Comparison of ENCODE assay signal across 3 cellular contexts in the genomic region with DNA sequence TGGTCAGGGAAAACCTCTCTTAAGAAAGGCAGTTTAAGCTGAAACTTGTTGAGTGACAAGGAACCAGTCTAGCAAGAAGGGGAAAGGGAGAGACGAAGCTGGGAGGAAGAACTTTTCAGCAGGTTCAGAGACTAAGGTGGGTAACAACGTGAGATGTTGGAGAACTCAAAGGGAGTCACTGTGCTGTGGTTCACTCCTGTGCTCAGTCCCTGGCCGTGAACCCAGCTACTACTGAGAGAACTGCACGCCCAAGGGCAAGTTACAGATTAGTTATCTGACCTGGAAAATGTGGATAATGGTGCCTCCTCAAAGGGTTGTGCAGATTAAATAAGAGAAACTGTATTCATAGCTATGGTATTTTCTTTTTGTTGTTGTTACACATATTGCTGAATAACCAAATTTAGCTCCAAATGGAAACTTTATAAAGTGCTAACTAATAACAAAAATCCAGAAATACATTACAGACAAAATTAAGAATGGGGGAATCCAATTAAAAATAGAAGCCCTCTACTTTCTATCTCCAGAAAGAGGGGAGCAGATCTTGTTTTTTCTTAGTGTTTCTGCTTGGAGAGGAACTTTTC.
TF ChIP-seq lines count a peak whose summit lies in the region.

No MANE protein-coding gene starts in this region.

TF ChIP-seq in SK-N-SH, 30 proteins besides CTCF, POLR2A, EP300 and RAD21 (continues in another document):
- no peak for TF ChIP-seq GABPA (IDR thresholded peaks at IDR 0.05; ENCODE audit: low read depth)
- TF ChIP-seq ELF1 (IDR thresholded peaks at IDR 0.05) = no peak
- no peak for TF ChIP-seq SMC3 (IDR thresholded peaks at IDR 0.05; ENCODE audit: low read depth, low read length)
- no peak for TF ChIP-seq RCOR1 (IDR thresholded peaks at IDR 0.05; ENCODE audit: low read length)
- no peak for TF ChIP-seq POLR2AphosphoS5 (IDR thresholded peaks at IDR 0.05; ENCODE audit: low read depth, low read length)
- no peak for TF ChIP-seq EZH2phosphoT487 (IDR thresholded peaks at IDR 0.05; ENCODE audit: borderline replicate concordance, low read depth)
- TF ChIP-seq, protein P1, sequence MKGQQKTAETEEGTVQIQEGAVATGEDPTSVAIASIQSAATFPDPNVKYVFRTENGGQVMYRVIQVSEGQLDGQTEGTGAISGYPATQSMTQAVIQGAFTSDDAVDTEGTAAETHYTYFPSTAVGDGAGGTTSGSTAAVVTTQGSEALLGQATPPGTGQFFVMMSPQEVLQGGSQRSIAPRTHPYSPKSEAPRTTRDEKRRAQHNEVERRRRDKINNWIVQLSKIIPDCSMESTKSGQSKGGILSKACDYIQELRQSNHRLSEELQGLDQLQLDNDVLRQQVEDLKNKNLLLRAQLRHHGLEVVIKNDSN (IDR thresholded peaks at IDR 0.05; ENCODE audit: borderline replicate concordance, low read depth) = no peak
- TF ChIP-seq FOXM1 (IDR thresholded peaks at IDR 0.05; ENCODE audit: low read depth) = no peak
- no peak for TF ChIP-seq YY1 (IDR thresholded peaks at IDR 0.05; ENCODE audit: low read depth)
- TF ChIP-seq, protein P2, sequence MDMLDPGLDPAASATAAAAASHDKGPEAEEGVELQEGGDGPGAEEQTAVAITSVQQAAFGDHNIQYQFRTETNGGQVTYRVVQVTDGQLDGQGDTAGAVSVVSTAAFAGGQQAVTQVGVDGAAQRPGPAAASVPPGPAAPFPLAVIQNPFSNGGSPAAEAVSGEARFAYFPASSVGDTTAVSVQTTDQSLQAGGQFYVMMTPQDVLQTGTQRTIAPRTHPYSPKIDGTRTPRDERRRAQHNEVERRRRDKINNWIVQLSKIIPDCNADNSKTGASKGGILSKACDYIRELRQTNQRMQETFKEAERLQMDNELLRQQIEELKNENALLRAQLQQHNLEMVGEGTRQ (IDR thresholded peaks at IDR 0.05; ENCODE audit: borderline replicate concordance, low read depth, low read length) = no peak
- no peak for TF ChIP-seq GATA2 (CRISPR knock-in tag; IDR thresholded peaks at IDR 0.05)
- TF ChIP-seq RFX5 (IDR thresholded peaks at IDR 0.05; ENCODE audit: low read length) = no peak
- TF ChIP-seq MXI1 (IDR thresholded peaks at IDR 0.05; ENCODE audit: low read depth, low read length) = no peak
- TF ChIP-seq, protein P3, sequence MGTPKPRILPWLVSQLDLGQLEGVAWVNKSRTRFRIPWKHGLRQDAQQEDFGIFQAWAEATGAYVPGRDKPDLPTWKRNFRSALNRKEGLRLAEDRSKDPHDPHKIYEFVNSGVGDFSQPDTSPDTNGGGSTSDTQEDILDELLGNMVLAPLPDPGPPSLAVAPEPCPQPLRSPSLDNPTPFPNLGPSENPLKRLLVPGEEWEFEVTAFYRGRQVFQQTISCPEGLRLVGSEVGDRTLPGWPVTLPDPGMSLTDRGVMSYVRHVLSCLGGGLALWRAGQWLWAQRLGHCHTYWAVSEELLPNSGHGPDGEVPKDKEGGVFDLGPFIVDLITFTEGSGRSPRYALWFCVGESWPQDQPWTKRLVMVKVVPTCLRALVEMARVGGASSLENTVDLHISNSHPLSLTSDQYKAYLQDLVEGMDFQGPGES (IDR thresholded peaks at IDR 0.05; ENCODE audit: low read depth, low read length) = no peak
- no peak for TF ChIP-seq JUND (IDR thresholded peaks at IDR 0.05)
- TF ChIP-seq, protein P4, sequence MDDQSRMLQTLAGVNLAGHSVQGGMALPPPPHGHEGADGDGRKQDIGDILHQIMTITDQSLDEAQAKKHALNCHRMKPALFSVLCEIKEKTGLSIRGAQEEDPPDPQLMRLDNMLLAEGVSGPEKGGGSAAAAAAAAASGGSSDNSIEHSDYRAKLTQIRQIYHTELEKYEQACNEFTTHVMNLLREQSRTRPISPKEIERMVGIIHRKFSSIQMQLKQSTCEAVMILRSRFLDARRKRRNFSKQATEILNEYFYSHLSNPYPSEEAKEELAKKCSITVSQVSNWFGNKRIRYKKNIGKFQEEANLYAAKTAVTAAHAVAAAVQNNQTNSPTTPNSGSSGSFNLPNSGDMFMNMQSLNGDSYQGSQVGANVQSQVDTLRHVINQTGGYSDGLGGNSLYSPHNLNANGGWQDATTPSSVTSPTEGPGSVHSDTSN (IDR thresholded peaks at IDR 0.05) = no peak

TF ChIP-seq in SK-N-SH treated with all-trans-retinoic acid at 6 μM for 48 hours, 23 proteins besides CTCF, POLR2A, EP300 and RAD21:
- TF ChIP-seq ZNF70 (CRISPR knock-in tag; IDR thresholded peaks at IDR 0.05) (no peak), ZNF8 (CRISPR knock-in tag; IDR thresholded peaks at IDR 0.05) (no peak), RARB (CRISPR knock-in tag; IDR thresholded peaks at IDR 0.05) (no peak), ZC3H10 (CRISPR knock-in tag; IDR thresholded peaks at IDR 0.05) (no peak), SNAI2 (CRISPR knock-in tag; IDR thresholded peaks at IDR 0.05) (no peak), TCF4 (CRISPR knock-in tag; IDR thresholded peaks at IDR 0.05; ENCODE audit: borderline replicate concordance) (no peak), ARNTL (CRISPR knock-in tag; IDR thresholded peaks at IDR 0.05; ENCODE audit: borderline replicate concordance, low read depth) (no peak), BACH2 (CRISPR knock-in tag; IDR thresholded peaks at IDR 0.05; ENCODE audit: borderline replicate concordance) (no peak), PPARA (CRISPR knock-in tag; IDR thresholded peaks at IDR 0.05; ENCODE audit: borderline replicate concordance) (no peak), OSR1 (CRISPR knock-in tag; IDR thresholded peaks at IDR 0.05) (no peak)
- TF ChIP-seq, protein P5, sequence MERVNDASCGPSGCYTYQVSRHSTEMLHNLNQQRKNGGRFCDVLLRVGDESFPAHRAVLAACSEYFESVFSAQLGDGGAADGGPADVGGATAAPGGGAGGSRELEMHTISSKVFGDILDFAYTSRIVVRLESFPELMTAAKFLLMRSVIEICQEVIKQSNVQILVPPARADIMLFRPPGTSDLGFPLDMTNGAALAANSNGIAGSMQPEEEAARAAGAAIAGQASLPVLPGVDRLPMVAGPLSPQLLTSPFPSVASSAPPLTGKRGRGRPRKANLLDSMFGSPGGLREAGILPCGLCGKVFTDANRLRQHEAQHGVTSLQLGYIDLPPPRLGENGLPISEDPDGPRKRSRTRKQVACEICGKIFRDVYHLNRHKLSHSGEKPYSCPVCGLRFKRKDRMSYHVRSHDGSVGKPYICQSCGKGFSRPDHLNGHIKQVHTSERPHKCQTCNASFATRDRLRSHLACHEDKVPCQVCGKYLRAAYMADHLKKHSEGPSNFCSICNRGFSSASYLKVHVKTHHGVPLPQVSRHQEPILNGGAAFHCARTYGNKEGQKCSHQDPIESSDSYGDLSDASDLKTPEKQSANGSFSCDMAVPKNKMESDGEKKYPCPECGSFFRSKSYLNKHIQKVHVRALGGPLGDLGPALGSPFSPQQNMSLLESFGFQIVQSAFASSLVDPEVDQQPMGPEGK (CRISPR knock-in tag; IDR thresholded peaks at IDR 0.05; ENCODE audit: borderline replicate concordance) = no peak
- TF ChIP-seq, protein P6, sequence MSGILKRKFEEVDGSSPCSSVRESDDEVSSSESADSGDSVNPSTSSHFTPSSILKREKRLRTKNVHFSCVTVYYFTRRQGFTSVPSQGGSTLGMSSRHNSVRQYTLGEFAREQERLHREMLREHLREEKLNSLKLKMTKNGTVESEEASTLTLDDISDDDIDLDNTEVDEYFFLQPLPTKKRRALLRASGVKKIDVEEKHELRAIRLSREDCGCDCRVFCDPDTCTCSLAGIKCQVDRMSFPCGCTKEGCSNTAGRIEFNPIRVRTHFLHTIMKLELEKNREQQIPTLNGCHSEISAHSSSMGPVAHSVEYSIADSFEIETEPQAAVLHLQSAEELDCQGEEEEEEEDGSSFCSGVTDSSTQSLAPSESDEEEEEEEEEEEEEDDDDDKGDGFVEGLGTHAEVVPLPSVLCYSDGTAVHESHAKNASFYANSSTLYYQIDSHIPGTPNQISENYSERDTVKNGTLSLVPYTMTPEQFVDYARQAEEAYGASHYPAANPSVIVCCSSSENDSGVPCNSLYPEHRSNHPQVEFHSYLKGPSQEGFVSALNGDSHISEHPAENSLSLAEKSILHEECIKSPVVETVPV (CRISPR knock-in tag; IDR thresholded peaks at IDR 0.05) = no peak
- TF ChIP-seq, protein P7, sequence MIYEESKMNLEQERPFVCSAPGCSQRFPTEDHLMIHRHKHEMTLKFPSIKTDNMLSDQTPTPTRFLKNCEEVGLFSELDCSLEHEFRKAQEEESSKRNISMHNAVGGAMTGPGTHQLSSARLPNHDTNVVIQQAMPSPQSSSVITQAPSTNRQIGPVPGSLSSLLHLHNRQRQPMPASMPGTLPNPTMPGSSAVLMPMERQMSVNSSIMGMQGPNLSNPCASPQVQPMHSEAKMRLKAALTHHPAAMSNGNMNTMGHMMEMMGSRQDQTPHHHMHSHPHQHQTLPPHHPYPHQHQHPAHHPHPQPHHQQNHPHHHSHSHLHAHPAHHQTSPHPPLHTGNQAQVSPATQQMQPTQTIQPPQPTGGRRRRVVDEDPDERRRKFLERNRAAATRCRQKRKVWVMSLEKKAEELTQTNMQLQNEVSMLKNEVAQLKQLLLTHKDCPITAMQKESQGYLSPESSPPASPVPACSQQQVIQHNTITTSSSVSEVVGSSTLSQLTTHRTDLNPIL (CRISPR knock-in tag; IDR thresholded peaks at IDR 0.05; ENCODE audit: low read depth) = no peak

TF ChIP-seq in WTC11, 78 proteins besides CTCF, POLR2A, EP300 and RAD21:
- TF ChIP-seq FOXK1 (CRISPR knock-in tag; IDR thresholded peaks at IDR 0.05) (no peak), ZNF317 (CRISPR knock-in tag; IDR thresholded peaks at IDR 0.05; ENCODE audit: borderline replicate concordance, low read depth) (no peak), SOX15 (CRISPR knock-in tag; IDR thresholded peaks at IDR 0.05) (no peak), ZNF671 (CRISPR knock-in tag; IDR thresholded peaks at IDR 0.05) (no peak), CBFB (CRISPR knock-in tag; IDR thresholded peaks at IDR 0.05; ENCODE audit: low read depth) (no peak)
- TF ChIP-seq, protein P8, sequence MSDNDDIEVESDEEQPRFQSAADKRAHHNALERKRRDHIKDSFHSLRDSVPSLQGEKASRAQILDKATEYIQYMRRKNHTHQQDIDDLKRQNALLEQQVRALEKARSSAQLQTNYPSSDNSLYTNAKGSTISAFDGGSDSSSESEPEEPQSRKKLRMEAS (CRISPR knock-in tag; IDR thresholded peaks at IDR 0.05) = no peak
- TF ChIP-seq, protein P9, sequence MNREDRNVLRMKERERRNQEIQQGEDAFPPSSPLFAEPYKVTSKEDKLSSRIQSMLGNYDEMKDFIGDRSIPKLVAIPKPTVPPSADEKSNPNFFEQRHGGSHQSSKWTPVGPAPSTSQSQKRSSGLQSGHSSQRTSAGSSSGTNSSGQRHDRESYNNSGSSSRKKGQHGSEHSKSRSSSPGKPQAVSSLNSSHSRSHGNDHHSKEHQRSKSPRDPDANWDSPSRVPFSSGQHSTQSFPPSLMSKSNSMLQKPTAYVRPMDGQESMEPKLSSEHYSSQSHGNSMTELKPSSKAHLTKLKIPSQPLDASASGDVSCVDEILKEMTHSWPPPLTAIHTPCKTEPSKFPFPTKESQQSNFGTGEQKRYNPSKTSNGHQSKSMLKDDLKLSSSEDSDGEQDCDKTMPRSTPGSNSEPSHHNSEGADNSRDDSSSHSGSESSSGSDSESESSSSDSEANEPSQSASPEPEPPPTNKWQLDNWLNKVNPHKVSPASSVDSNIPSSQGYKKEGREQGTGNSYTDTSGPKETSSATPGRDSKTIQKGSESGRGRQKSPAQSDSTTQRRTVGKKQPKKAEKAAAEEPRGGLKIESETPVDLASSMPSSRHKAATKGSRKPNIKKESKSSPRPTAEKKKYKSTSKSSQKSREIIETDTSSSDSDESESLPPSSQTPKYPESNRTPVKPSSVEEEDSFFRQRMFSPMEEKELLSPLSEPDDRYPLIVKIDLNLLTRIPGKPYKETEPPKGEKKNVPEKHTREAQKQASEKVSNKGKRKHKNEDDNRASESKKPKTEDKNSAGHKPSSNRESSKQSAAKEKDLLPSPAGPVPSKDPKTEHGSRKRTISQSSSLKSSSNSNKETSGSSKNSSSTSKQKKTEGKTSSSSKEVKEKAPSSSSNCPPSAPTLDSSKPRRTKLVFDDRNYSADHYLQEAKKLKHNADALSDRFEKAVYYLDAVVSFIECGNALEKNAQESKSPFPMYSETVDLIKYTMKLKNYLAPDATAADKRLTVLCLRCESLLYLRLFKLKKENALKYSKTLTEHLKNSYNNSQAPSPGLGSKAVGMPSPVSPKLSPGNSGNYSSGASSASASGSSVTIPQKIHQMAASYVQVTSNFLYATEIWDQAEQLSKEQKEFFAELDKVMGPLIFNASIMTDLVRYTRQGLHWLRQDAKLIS (CRISPR knock-in tag; IDR thresholded peaks at IDR 0.05; ENCODE audit: borderline replicate concordance) = no peak
- TF ChIP-seq, protein P2 (CRISPR knock-in tag; IDR thresholded peaks at IDR 0.05) = no peak
